Comparison of ENCODE assay signal across 14 cellular contexts in genomic region chr7:26190417-26190869, GRCh38. TPM values are rescaled to one million over a fixed set of nuclear protein-coding genes. Genes with fewer than 3 reads are reported as not detected.
DNase-seq lines count a peak whose midpoint lies in the region; ATAC-seq, FAIRE-seq and TF ChIP-seq lines count a peak whose summit lies in the region.
"Had no signal": no experiment of that assay in that cellular context is flagged by ENCODE, and none has a peak within 500 bp of the region (broad histone marks: within the 10 kb centered on the region; RNA-seq: fewer than 3 reads in every experiment).

No MANE protein-coding gene starts in this region.

- no peaks in the 10 kb centered on the region for H3K27me3 Mint-ChIP-seq in effector memory CD8-positive, alpha-beta T cell
- no peaks in the 10 kb centered on the region for H3K27me3 Mint-ChIP-seq in stimulated activated naive CD8-positive, alpha-beta T cell treated with anti-CD3 and anti-CD28 coated beads, Interleukin-15, amount 100 ng/mL, for 72 hours
- H3K27me3 Mint-ChIP-seq: B cell had no signal

- POLR2A ChIA-PET in HepG2 (lab: Yijun Ruan, JAX) = interaction anchor here (2.3 to 2.8 kb wide), 2 partner anchors 10 to 35 kb away, joined by 12 to 13 read pairs; partner anchors contain the start of gene HNRNPA2B1

- TF ChIP-seq EP300 in HepG2 (IDR thresholded peaks at IDR 0.05; ENCODE audit: low read depth in 2 of 2, low read length in 2 of 2) (no peak), HepG2 (CRISPR knock-in tag; IDR thresholded peaks at IDR 0.05; ENCODE audit: borderline replicate concordance) (no peak)

- no peak for TF ChIP-seq RAD21 in HepG2 (CRISPR knock-in tag; IDR thresholded peaks at IDR 0.05)

- peaks cover 97% of the 10 kb centered on the region for H3K36me3 Mint-ChIP-seq in effector memory CD8-positive, alpha-beta T cell (ENCODE audit: insufficient read depth)

- WGBS in HepG2 (ENCODE audit: low lambda C conversion rate) = 100% methylated on average over 1 of the region's 1 CpG
- 83% methylated on average over 1 of the region's 1 CpG for whole genome bisulfite sequencing in right lobe of liver (ENCODE audit: insufficient coverage, low coverage, low lambda C conversion rate, missing lambda C conversion rate)

- in situ Hi-C loops in HepG2 (cut with HindIII; ENCODE audit: extremely low pct_ligation_motif_present, low pct_unique_long_range_greater_than_20kb) = no loop called here

- ATAC-seq in HepG2 = no peak
- ATAC-seq in right lobe of liver = no peak
- no peak for ATAC-seq in SK-N-SH treated with all-trans-retinoic acid at 6 μM for 48 hours
- no peak for ATAC-seq in effector memory CD8-positive, alpha-beta T cell (replicated peaks)
- no peak for ATAC-seq in stimulated activated naive CD8-positive, alpha-beta T cell treated with anti-CD3 and anti-CD28 coated beads, Interleukin-15, amount 100 ng/mL, for 72 hours
- no peak for ATAC-seq in HG02981 (IDR thresholded peaks at IDR 0.05; ENCODE audit: unreplicated experiment)
- ATAC-seq: left cardiac atrium had no signal

- no peak for FAIRE-seq in HepG2 (lab: Jason Lieb, UNC)

- no peak overlapping the region for H3K9ac ChIP-seq in HepG2 (ENCODE audit: insufficient read depth, low read depth, low read length)

- no peaks in the 10 kb centered on the region for H3K27me3 ChIP-seq in HepG2 (ENCODE audit: control insufficient read depth in 1 of 2, insufficient read depth in 2 of 2, low read length in 2 of 2)
- H3K27me3 ChIP-seq in right lobe of liver = no peaks in the 10 kb centered on the region

- peaks cover 25% of the 10 kb centered on the region for H3K79me2 ChIP-seq in HepG2 (ENCODE audit: insufficient read depth, low read length)

- H2AFZ ChIP-seq in HepG2 (ENCODE audit: low read length) = no peak overlapping the region

- intact Hi-C loops in HepG2 (cut with micrococcal nuclease; ENCODE audit: unreplicated experiment) = no loop called here
- intact Hi-C loops in right lobe of liver (cut with DNase I) = no loop called here
- intact Hi-C loops in head of caudate nucleus (cut with DNase I) = loop anchor here (10.0 kb wide), 1 partner anchor 106 kb away; no protein-coding TSS in a partner anchor

- BruUV-seq in HepG2 (replicated peaks; lab: Mats Ljungman, UMichigan) = TSS peak; percentile 0

- no peaks in the 10 kb centered on the region for H3K9me3 Mint-ChIP-seq in effector memory CD8-positive, alpha-beta T cell
- H3K9me3 Mint-ChIP-seq in stimulated activated naive CD8-positive, alpha-beta T cell treated with anti-CD3 and anti-CD28 coated beads, Interleukin-15, amount 100 ng/mL, for 72 hours = no peaks in the 10 kb centered on the region

- DNase-seq in HepG2 (ENCODE audit: low spot score) = no peak
- DNase-seq in right lobe of liver = no peak
- DNase-seq in effector memory CD8-positive, alpha-beta T cell = no peak
- no peak for DNase-seq in stimulated activated naive CD8-positive, alpha-beta T cell treated with anti-CD3 and anti-CD28 coated beads, Interleukin-15, amount 100 ng/mL, for 72 hours
- no peak for DNase-seq in HuH-7 (ENCODE audit: low spot score)
- no peak for DNase-seq in head of caudate nucleus
- DNase-seq: DMS79; erythroblast; left cardiac atrium; NCI-H187 treated with DMSO at 0.1 percent for 48 hours; stimulated activated CD4-positive, alpha-beta T cell treated with anti-CD3 and anti-CD28 coated beads, Interleukin-15, amount 100 ng/mL, for 24 hours had no signal

- H3K9me3 ChIP-seq in HepG2 (ENCODE audit: low read length) (no peaks in the 10 kb centered on the region), right lobe of liver (no peaks in the 10 kb centered on the region)

- peaks cover 30% of the 10 kb centered on the region for H3K4me1 ChIP-seq in HepG2 (ENCODE audit: insufficient read depth, low read length)
- H3K4me1 ChIP-seq in right lobe of liver = peaks cover 0 to 47% (median 13%) of the 10 kb centered on the region in 4 donors

- H3K27ac ChIP-seq in HepG2 (ENCODE audit: extremely low read length, insufficient read depth, low read length) = no peak overlapping the region
- H3K27ac ChIP-seq in right lobe of liver = no peak overlapping the region

- H3K4me3 ChIP-seq in HepG2 (replicated peaks in 1 of 3; ENCODE audit: insufficient read depth in 1 of 3, low read depth in 2 of 3, low read length in 3 of 3) (no peak overlapping the region), right lobe of liver (no peak overlapping the region)

- no peak overlapping the region for H3K4me2 ChIP-seq in HepG2 (ENCODE audit: low read depth, low read length)

- peak overlapping the region in 1 of 2 donors; percentile 31 for H3K4me3 Mint-ChIP-seq in effector memory CD8-positive, alpha-beta T cell
- peak overlapping the region in 1 of 2 donors; percentile 0 for H3K4me3 Mint-ChIP-seq in stimulated activated naive CD8-positive, alpha-beta T cell treated with anti-CD3 and anti-CD28 coated beads, Interleukin-15, amount 100 ng/mL, for 72 hours
- H3K4me3 Mint-ChIP-seq: B cell had no signal

- peaks cover 53 to 81% of the 10 kb centered on the region in 2 donors for H3K4me1 Mint-ChIP-seq in effector memory CD8-positive, alpha-beta T cell (ENCODE audit: low read depth in 2 of 2)
- H3K4me1 Mint-ChIP-seq in stimulated activated naive CD8-positive, alpha-beta T cell treated with anti-CD3 and anti-CD28 coated beads, Interleukin-15, amount 100 ng/mL, for 72 hours = peaks cover 98% of the 10 kb centered on the region

- CTCF ChIA-PET in HepG2 (lab: Yijun Ruan, JAX; ENCODE audit: low intra/inter-chr PET ratio, low total read pairs) = no interaction called here

- TF ChIP-seq POLR2A in HepG2 (IDR thresholded peaks at IDR 0.05; ENCODE audit: insufficient read depth in 1 of 2, low read depth in 2 of 2, low read length in 2 of 2) (peak in 1 of 2 experiments; percentile 60; a peak in 1 of 4 replicates), right lobe of liver (IDR thresholded peaks at IDR 0.05) (no peak)

- H4K20me1 ChIP-seq in HepG2 (ENCODE audit: insufficient read depth, low read length) = peaks cover 78% of the 10 kb centered on the region

- TF ChIP-seq CTCF in HepG2 (CRISPR knock-in tag; IDR thresholded peaks at IDR 0.05) (no peak), right lobe of liver (IDR thresholded peaks at IDR 0.05) (no peak)

- H3K27ac Mint-ChIP-seq in effector memory CD8-positive, alpha-beta T cell = peak overlapping the region; percentile 95 to 97
- peak overlapping the region; percentile 19 to 85 for H3K27ac Mint-ChIP-seq in stimulated activated naive CD8-positive, alpha-beta T cell treated with anti-CD3 and anti-CD28 coated beads, Interleukin-15, amount 100 ng/mL, for 72 hours

- H3K36me3 ChIP-seq in HepG2 (replicated peaks in 1 of 2; ENCODE audit: control insufficient read depth in 1 of 2, insufficient read depth in 2 of 2, low read length in 2 of 2) (peaks cover 19 to 56% of the 10 kb centered on the region in 2 experiments), right lobe of liver (peaks cover 25 to 78% (median 48%) of the 10 kb centered on the region in 4 donors)

RNA-seq across cellular contexts. Expression of gene HNRNPA2B1, which starts 10.1 kb away (rescaled TPM):
- total RNA-seq in HepG2 (2016; rRNA removed; fragmentation: Illumina TruSeq; extraction: Trizol) (412 and 636 TPM in 2 replicates), right lobe of liver (100 to 1,000 TPM in 4 of 6 experiments, 10 to 100 TPM in 2; 93.5 to 252 (median 165) TPM)
- 31.5 and 36.0 TPM in 2 replicates for total RNA-seq in HepG2 (2016; cell fraction: cytosol; rRNA removed; fragmentation: Illumina TruSeq; extraction: Trizol; ENCODE audit: low read depth)
- total RNA-seq in HepG2 (2016; cell fraction: insoluble cytoplasmic fraction; rRNA removed; fragmentation: Illumina TruSeq; extraction: Trizol) = 434 and 632 TPM in 2 replicates
- total RNA-seq in HepG2 (2016; cell fraction: membrane; rRNA removed; fragmentation: Illumina TruSeq; extraction: Trizol) = 69.3 and 71.5 TPM in 2 replicates
- total RNA-seq in HepG2 (2016; cell fraction: nucleus; rRNA removed; fragmentation: Illumina TruSeq; extraction: Trizol) = 305 and 307 TPM in 2 replicates
- 144 and 193 TPM in 2 replicates for polyA plus RNA-seq in HepG2 (2011; rRNA removed)
- polyA plus RNA-seq in HepG2 (2011; cell fraction: cytosol; rRNA removed) = 105 and 119 TPM in 2 replicates
- polyA plus RNA-seq in HepG2 (2011; cell fraction: nucleus; rRNA removed) = 173 and 254 TPM in 2 replicates
- 348 and 727 TPM in 2 replicates for polyA plus RNA-seq in HepG2 (2012)
- 50.3 and 54.5 TPM in 2 replicates for polyA plus RNA-seq in HepG2 (2016; cell fraction: cytosol; fragmentation: Illumina TruSeq; extraction: Trizol; ENCODE audit: low read depth)
- polyA plus RNA-seq in HepG2 (2016; cell fraction: insoluble cytoplasmic fraction; fragmentation: Illumina TruSeq; extraction: Trizol; ENCODE audit: low read depth) = 1,958 and 2,163 TPM in 2 replicates
- 95.2 and 104 TPM in 2 replicates for polyA plus RNA-seq in HepG2 (2016; cell fraction: membrane; fragmentation: Illumina TruSeq; extraction: Trizol; ENCODE audit: low read depth)
- 1,155 and 1,186 TPM in 2 replicates for polyA plus RNA-seq in HepG2 (2016; cell fraction: nucleus; fragmentation: Illumina TruSeq; extraction: Trizol; ENCODE audit: insufficient read depth, low read depth)
- 47.8 and 128 TPM in 2 replicates for polyA minus RNA-seq in HepG2 (2011; rRNA and poly(A)+ RNA removed; ENCODE audit: low replicate concordance)
- 103 and 153 TPM in 2 replicates for polyA minus RNA-seq in HepG2 (2011; cell fraction: cytosol; rRNA and poly(A)+ RNA removed)
- polyA minus RNA-seq in HepG2 (2011; cell fraction: nucleus; rRNA and poly(A)+ RNA removed) = 372 and 389 TPM in 2 replicates

RNA-seq across cellular contexts. Expression of gene CBX3, which starts 11.1 kb away (rescaled TPM):
- total RNA-seq in HepG2 (2016; rRNA removed; fragmentation: Illumina TruSeq; extraction: Trizol) = 249 and 355 TPM in 2 replicates
- total RNA-seq in HepG2 (2016; cell fraction: cytosol; rRNA removed; fragmentation: Illumina TruSeq; extraction: Trizol; ENCODE audit: low read depth) = 79.1 and 86.5 TPM in 2 replicates
- 257 and 354 TPM in 2 replicates for total RNA-seq in HepG2 (2016; cell fraction: insoluble cytoplasmic fraction; rRNA removed; fragmentation: Illumina TruSeq; extraction: Trizol)
- total RNA-seq in HepG2 (2016; cell fraction: membrane; rRNA removed; fragmentation: Illumina TruSeq; extraction: Trizol) = 129 and 141 TPM in 2 replicates
- total RNA-seq in HepG2 (2016; cell fraction: nucleus; rRNA removed; fragmentation: Illumina TruSeq; extraction: Trizol) = 151 and 169 TPM in 2 replicates
- polyA plus RNA-seq in HepG2 (2011; rRNA removed) = 36.3 and 53.9 TPM in 2 replicates
- polyA plus RNA-seq in HepG2 (2011; cell fraction: cytosol; rRNA removed) = 17.4 and 18.2 TPM in 2 replicates
- 60.4 and 70.5 TPM in 2 replicates for polyA plus RNA-seq in HepG2 (2011; cell fraction: nucleus; rRNA removed)
- 123 and 165 TPM in 2 replicates for polyA plus RNA-seq in HepG2 (2012)
- 76.0 and 83.8 TPM in 2 replicates for polyA plus RNA-seq in HepG2 (2016; cell fraction: cytosol; fragmentation: Illumina TruSeq; extraction: Trizol; ENCODE audit: low read depth)
- polyA plus RNA-seq in HepG2 (2016; cell fraction: insoluble cytoplasmic fraction; fragmentation: Illumina TruSeq; extraction: Trizol; ENCODE audit: low read depth) = 424 and 453 TPM in 2 replicates
- polyA plus RNA-seq in HepG2 (2016; cell fraction: membrane; fragmentation: Illumina TruSeq; extraction: Trizol; ENCODE audit: low read depth) = 117 TPM in 2 replicates
- 228 and 229 TPM in 2 replicates for polyA plus RNA-seq in HepG2 (2016; cell fraction: nucleus; fragmentation: Illumina TruSeq; extraction: Trizol; ENCODE audit: insufficient read depth, low read depth)
- polyA minus RNA-seq in HepG2 (2011; rRNA and poly(A)+ RNA removed; ENCODE audit: low replicate concordance) = 10.5 and 24.1 TPM in 2 replicates
- polyA minus RNA-seq in HepG2 (2011; cell fraction: cytosol; rRNA and poly(A)+ RNA removed) = 15.5 and 20.0 TPM in 2 replicates
- 110 and 122 TPM in 2 replicates for polyA minus RNA-seq in HepG2 (2011; cell fraction: nucleus; rRNA and poly(A)+ RNA removed)
- 10 to 100 TPM; 26.4 to 42.1 (median 40.5) TPM for total RNA-seq in right lobe of liver

RNA-seq across cellular contexts. Expression of gene NFE2L3, which starts 38.4 kb away (rescaled TPM):
- total RNA-seq in HepG2 (2016; rRNA removed; fragmentation: Illumina TruSeq; extraction: Trizol) (8.8 and 19.4 TPM in 2 replicates), right lobe of liver (1 to 10 TPM in 2 of 6 experiments, under 1 TPM in 4; 0.13 to 2.0 (median 0.54) TPM)
- total RNA-seq in HepG2 (2016; cell fraction: cytosol; rRNA removed; fragmentation: Illumina TruSeq; extraction: Trizol; ENCODE audit: low read depth) = 0.53 and 1.2 TPM in 2 replicates
- total RNA-seq in HepG2 (2016; cell fraction: insoluble cytoplasmic fraction; rRNA removed; fragmentation: Illumina TruSeq; extraction: Trizol) = 9.2 and 13.8 TPM in 2 replicates
- total RNA-seq in HepG2 (2016; cell fraction: membrane; rRNA removed; fragmentation: Illumina TruSeq; extraction: Trizol) = 2.0 and 3.5 TPM in 2 replicates
- total RNA-seq in HepG2 (2016; cell fraction: nucleus; rRNA removed; fragmentation: Illumina TruSeq; extraction: Trizol) = 13.7 and 26.6 TPM in 2 replicates
- 8.9 and 11.4 TPM in 2 replicates for polyA plus RNA-seq in HepG2 (2011; rRNA removed)
- polyA plus RNA-seq in HepG2 (2011; cell fraction: cytosol; rRNA removed) = 4.1 and 7.8 TPM in 2 replicates
- polyA plus RNA-seq in HepG2 (2011; cell fraction: nucleus; rRNA removed) = 1.6 and 2.1 TPM in 2 replicates
- 10.7 and 12.2 TPM in 2 replicates for polyA plus RNA-seq in HepG2 (2012)
- polyA plus RNA-seq in HepG2 (2016; cell fraction: cytosol; fragmentation: Illumina TruSeq; extraction: Trizol; ENCODE audit: low read depth) = 0.64 and 0.67 TPM in 2 replicates
- polyA plus RNA-seq in HepG2 (2016; cell fraction: insoluble cytoplasmic fraction; fragmentation: Illumina TruSeq; extraction: Trizol; ENCODE audit: low read depth) = 8.0 and 8.2 TPM in 2 replicates
- 1.1 and 1.3 TPM in 2 replicates for polyA plus RNA-seq in HepG2 (2016; cell fraction: membrane; fragmentation: Illumina TruSeq; extraction: Trizol; ENCODE audit: low read depth)
- polyA plus RNA-seq in HepG2 (2016; cell fraction: nucleus; fragmentation: Illumina TruSeq; extraction: Trizol; ENCODE audit: insufficient read depth, low read depth) = 19.6 and 24.6 TPM in 2 replicates
- 0.07 and 5.9 TPM in 2 replicates for polyA minus RNA-seq in HepG2 (2011; rRNA and poly(A)+ RNA removed; ENCODE audit: low replicate concordance)
- 7.8 and 8.8 TPM in 2 replicates for polyA minus RNA-seq in HepG2 (2011; cell fraction: cytosol; rRNA and poly(A)+ RNA removed)
- 3.7 and 7.1 TPM in 2 replicates for polyA minus RNA-seq in HepG2 (2011; cell fraction: nucleus; rRNA and poly(A)+ RNA removed)

Comparison
In these comparisons a context has a peak if more than half of its experiments do, and no peak if none do; other contexts are left out.
1. Of the 2 proteins assayed by ChIP-seq in both HepG2 and SK-N-SH treated with all-trans-retinoic acid at 6 μM for 48 hours: peak only in HepG2: none; only in SK-N-SH treated with all-trans-retinoic acid at 6 μM for 48 hours: PATZ1; in both: none; in neither: 1.